In the genomic region with DNA sequence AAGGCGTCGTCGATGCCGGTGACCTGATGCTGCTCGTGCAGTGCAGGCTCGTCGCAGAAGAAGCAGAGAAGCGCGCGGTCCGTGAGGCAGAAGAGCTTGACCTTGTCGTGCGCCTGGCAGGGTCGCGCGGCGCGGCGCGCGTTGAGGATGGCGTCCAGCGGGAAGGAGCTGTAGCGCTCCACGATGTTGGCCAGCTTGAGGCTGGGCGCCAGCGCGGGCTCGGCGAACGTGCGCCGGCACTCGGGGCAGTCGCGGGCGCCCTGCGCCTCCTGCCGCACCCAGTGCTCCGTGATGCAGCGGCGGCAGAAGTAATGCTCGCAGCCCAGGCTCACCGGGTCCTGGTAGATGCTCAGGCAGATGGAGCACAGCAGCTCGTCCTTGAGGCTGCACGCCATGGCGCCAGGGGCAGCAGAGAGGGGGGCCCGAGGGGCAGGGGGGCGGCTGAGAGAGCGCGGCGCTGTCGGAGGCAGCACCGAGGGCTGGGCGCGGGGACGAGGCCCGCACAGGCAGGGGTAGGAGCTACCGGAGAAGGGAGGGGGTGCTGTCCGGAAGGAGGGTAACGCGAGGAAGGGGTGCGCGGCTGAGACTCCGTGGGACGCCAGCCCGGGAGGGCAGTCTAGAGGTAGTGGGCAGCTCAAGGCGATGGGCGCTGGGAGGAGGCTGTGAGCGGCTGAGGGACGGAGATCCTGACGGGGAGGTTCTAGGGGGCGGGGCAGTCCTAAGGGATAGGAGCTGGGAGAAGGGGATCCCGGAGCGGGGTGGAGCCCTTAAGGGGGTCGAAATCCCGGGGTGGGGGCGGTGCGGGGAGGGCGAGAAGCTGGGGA, we compare ENCODE assay signal across 9 cellular contexts. TPM values are rescaled to one million over a fixed set of nuclear protein-coding genes. Genes with fewer than 3 reads are reported as not detected.
DNase-seq lines count a peak whose midpoint lies in the region; ATAC-seq and TF ChIP-seq lines count a peak whose summit lies in the region.
"Had no signal": no experiment of that assay in that cellular context is flagged by ENCODE, and none has a peak within 500 bp of the region (broad histone marks: within the 10 kb centered on the region; RNA-seq: fewer than 3 reads in every experiment).

No MANE protein-coding gene starts in this region.

- H3K9me3 ChIP-seq in neural cell (ENCODE audit: low read length): no peaks in the 10 kb centered on the region

- H3K79me2 ChIP-seq in neural cell (replicated peaks; ENCODE audit: insufficient read depth, low read length): no peaks in the 10 kb centered on the region

- DNase-seq in GM12864 (ENCODE audit: low read depth) (no peak), NCI-H2227 (lab: John Stamatoyannopoulos, UW; ENCODE audit: unreplicated experiment) (peak; percentile 75), fibroblast of mammary gland (ENCODE audit: low read depth) (peak; percentile 22), ureter (ENCODE audit: low spot score) (peak; percentile 65), cortex of kidney (lab: John Stamatoyannopoulos, UW) (no peak)
- DNase-seq in activated CD8-positive, alpha-beta memory T cell treated with anti-CD3 and anti-CD28 coated beads, Interleukin-2, amount 10 ng/mL, durations not matched to agents 7 days and 5 days: peak; percentile 54

- peak overlapping the region; percentile 84 for H3K9ac ChIP-seq in neural cell (ENCODE audit: low read length)

- peaks cover 22% of the 10 kb centered on the region for H3K4me1 Mint-ChIP-seq in activated CD8-positive, alpha-beta memory T cell treated with anti-CD3 and anti-CD28 coated beads, Interleukin-2, amount 10 ng/mL, durations not matched to agents 7 days and 5 days

- H3K27ac Mint-ChIP-seq in activated CD8-positive, alpha-beta memory T cell treated with anti-CD3 and anti-CD28 coated beads, Interleukin-2, amount 10 ng/mL, durations not matched to agents 7 days and 5 days: peak overlapping the region; percentile 82

- peak; percentile 23 for ATAC-seq in HG02571 (IDR thresholded peaks at IDR 0.05; ENCODE audit: unreplicated experiment)
- ATAC-seq in activated CD8-positive, alpha-beta memory T cell treated with anti-CD3 and anti-CD28 coated beads, Interleukin-2, amount 10 ng/mL, durations not matched to agents 7 days and 5 days: peak; percentile 48

- H4K20me1 ChIP-seq in neural cell (ENCODE audit: insufficient read depth): no peaks in the 10 kb centered on the region

- peak overlapping the region; percentile 25 for H3K4me2 ChIP-seq in neural cell (ENCODE audit: low read length)

- peak overlapping the region; percentile 59 for H3K27ac ChIP-seq in neural cell (ENCODE audit: low read length)
- H3K27ac ChIP-seq: epithelial cell of prostate had no signal

- TF ChIP-seq EP300 in neural cell (conservative IDR thresholded peaks at IDR 0.05; ENCODE audit: poor library complexity, severe bottlenecking): no peak

- H3F3A ChIP-seq in neural cell (ENCODE audit: insufficient read depth, low read length, poor library complexity, severe bottlenecking): no peaks in the 10 kb centered on the region

- TF ChIP-seq RAD21 in neural cell (conservative IDR thresholded peaks at IDR 0.05): peak; percentile 48

- H2AFZ ChIP-seq in neural cell (ENCODE audit: low read depth, low read length): peak overlapping the region; percentile 85

- H3K36me3 ChIP-seq in neural cell (ENCODE audit: insufficient read depth, low read length): no peaks in the 10 kb centered on the region

- H3K9me3 Mint-ChIP-seq in activated CD8-positive, alpha-beta memory T cell treated with anti-CD3 and anti-CD28 coated beads, Interleukin-2, amount 10 ng/mL, durations not matched to agents 7 days and 5 days (ENCODE audit: low read depth): no peaks in the 10 kb centered on the region

- CTCF ChIA-PET in activated CD8-positive, alpha-beta memory T cell treated with anti-CD3 and anti-CD28 coated beads, Interleukin-2, amount 10 ng/mL, durations not matched to agents 7 days and 5 days (lab: Charles Lee): interaction anchor here (0.8 to 2.1 kb wide), 10 partner anchors 10 to 661 kb away, joined by 3 to 22 read pairs (median 5); no protein-coding TSS in a partner anchor

- peak overlapping the region; percentile 76 for H3K4me3 ChIP-seq in GM12864 (ENCODE audit: low read depth, low read length)
- H3K4me3 ChIP-seq in fibroblast of mammary gland (ENCODE audit: control insufficient read depth, low read depth, low read length): peak overlapping the region; percentile 58
- H3K4me3 ChIP-seq in neural cell (ENCODE audit: low read length): peak overlapping the region; percentile 95

- H3K4me3 Mint-ChIP-seq in activated CD8-positive, alpha-beta memory T cell treated with anti-CD3 and anti-CD28 coated beads, Interleukin-2, amount 10 ng/mL, durations not matched to agents 7 days and 5 days: peak overlapping the region; percentile 81

- peaks cover 26% of the 10 kb centered on the region for H3K27me3 Mint-ChIP-seq in activated CD8-positive, alpha-beta memory T cell treated with anti-CD3 and anti-CD28 coated beads, Interleukin-2, amount 10 ng/mL, durations not matched to agents 7 days and 5 days

- TF ChIP-seq CTCF in GM12864 (IDR thresholded peaks at IDR 0.05; ENCODE audit: low read depth, low read length, missing control alignments): no peak
- TF ChIP-seq CTCF in fibroblast of mammary gland (conservative IDR thresholded peaks at IDR 0.05; ENCODE audit: control insufficient read depth, insufficient read depth, low read depth, low read length): no peak
- TF ChIP-seq CTCF in neural cell (IDR thresholded peaks at IDR 0.05; ENCODE audit: poor library complexity, severe bottlenecking): peak; percentile 42

- no peaks in the 10 kb centered on the region for H3K36me3 Mint-ChIP-seq in activated CD8-positive, alpha-beta memory T cell treated with anti-CD3 and anti-CD28 coated beads, Interleukin-2, amount 10 ng/mL, durations not matched to agents 7 days and 5 days

- no peaks in the 10 kb centered on the region for H3K9me2 ChIP-seq in neural cell (ENCODE audit: insufficient read depth, low read length)

- no peaks in the 10 kb centered on the region for H3K27me3 ChIP-seq in neural cell (ENCODE audit: insufficient read depth, low read depth, low read length)

TF ChIP-seq in neural cell, 6 proteins besides CTCF, POLR2A, EP300 and RAD21:
- TF ChIP-seq, protein P1, sequence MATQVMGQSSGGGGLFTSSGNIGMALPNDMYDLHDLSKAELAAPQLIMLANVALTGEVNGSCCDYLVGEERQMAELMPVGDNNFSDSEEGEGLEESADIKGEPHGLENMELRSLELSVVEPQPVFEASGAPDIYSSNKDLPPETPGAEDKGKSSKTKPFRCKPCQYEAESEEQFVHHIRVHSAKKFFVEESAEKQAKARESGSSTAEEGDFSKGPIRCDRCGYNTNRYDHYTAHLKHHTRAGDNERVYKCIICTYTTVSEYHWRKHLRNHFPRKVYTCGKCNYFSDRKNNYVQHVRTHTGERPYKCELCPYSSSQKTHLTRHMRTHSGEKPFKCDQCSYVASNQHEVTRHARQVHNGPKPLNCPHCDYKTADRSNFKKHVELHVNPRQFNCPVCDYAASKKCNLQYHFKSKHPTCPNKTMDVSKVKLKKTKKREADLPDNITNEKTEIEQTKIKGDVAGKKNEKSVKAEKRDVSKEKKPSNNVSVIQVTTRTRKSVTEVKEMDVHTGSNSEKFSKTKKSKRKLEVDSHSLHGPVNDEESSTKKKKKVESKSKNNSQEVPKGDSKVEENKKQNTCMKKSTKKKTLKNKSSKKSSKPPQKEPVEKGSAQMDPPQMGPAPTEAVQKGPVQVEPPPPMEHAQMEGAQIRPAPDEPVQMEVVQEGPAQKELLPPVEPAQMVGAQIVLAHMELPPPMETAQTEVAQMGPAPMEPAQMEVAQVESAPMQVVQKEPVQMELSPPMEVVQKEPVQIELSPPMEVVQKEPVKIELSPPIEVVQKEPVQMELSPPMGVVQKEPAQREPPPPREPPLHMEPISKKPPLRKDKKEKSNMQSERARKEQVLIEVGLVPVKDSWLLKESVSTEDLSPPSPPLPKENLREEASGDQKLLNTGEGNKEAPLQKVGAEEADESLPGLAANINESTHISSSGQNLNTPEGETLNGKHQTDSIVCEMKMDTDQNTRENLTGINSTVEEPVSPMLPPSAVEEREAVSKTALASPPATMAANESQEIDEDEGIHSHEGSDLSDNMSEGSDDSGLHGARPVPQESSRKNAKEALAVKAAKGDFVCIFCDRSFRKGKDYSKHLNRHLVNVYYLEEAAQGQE (IDR thresholded peaks at IDR 0.05; ENCODE audit: borderline replicate concordance): peak; percentile 42
- TF ChIP-seq SMC3 (conservative IDR thresholded peaks at IDR 0.05; ENCODE audit: poor library complexity): peak; percentile 50
- TF ChIP-seq POLR2AphosphoS5 (IDR thresholded peaks at IDR 0.05): peak; percentile 61
- TF ChIP-seq EZH2 (IDR thresholded peaks at IDR 0.05; ENCODE audit: borderline replicate concordance, insufficient read depth, low read length, poor library complexity, severe bottlenecking): no peak
- peak; percentile 55 for TF ChIP-seq MXI1 (conservative IDR thresholded peaks at IDR 0.05; ENCODE audit: poor library complexity, severe bottlenecking)
- peak; percentile 61 for TF ChIP-seq TAF1 (IDR thresholded peaks at IDR 0.05; ENCODE audit: low read depth)

RNA-seq across cellular contexts. Expression of gene TRIM62, which starts 0.6 kb away (rescaled TPM):
- 10 to 100 TPM in 1 of 2 experiments, 1 to 10 TPM in 1; 9.9 to 13.0 TPM for total RNA-seq in activated CD8-positive, alpha-beta memory T cell treated with anti-CD3 and anti-CD28 coated beads, Interleukin-2, amount 10 ng/mL, durations not matched to agents 7 days and 5 days
- 4.3 and 7.3 TPM in 2 replicates for polyA plus RNA-seq in neural cell
- polyA minus RNA-seq in neural cell: 7.5 and 14.5 TPM in 2 replicates
- total RNA-seq in ureter: 16.1 TPM

Comparison
In these comparisons a context has a peak if more than half of its experiments do, and no peak if none do; other contexts are left out.
1. DNase-seq: peak in NCI-H2227 (single experiment), activated CD8-positive, alpha-beta memory T cell treated with anti-CD3 and anti-CD28 coated beads, Interleukin-2, amount 10 ng/mL, durations not matched to agents 7 days and 5 days (single experiment), fibroblast of mammary gland (single experiment) and ureter (single experiment); none in GM12864 (single experiment) and cortex of kidney (single experiment).
2. Peak in every context shown above with its lines, with median percentiles within 50 percentile points of each other: H3K4me3 ChIP-seq.